Comparison of ENCODE assay signal across 31 cellular contexts in genomic region chr13:36831291-36831690, GRCh38.
"Had no signal": no experiment of that assay in that cellular context is flagged by ENCODE, and none has a peak within 500 bp of the region (broad histone marks: within the 10 kb centered on the region; RNA-seq: fewer than 3 reads in every experiment).

No MANE protein-coding gene starts in this region.

- H3K27me3 ChIP-seq: adrenal gland, ascending aorta, body of pancreas, brain microvascular endothelial cell, breast epithelium, cardiac muscle cell had no signal

- H3K4me3 ChIP-seq: adrenal gland, ascending aorta, body of pancreas, breast epithelium, cardiac muscle cell had no signal

- DNase-seq: activated effector memory CD4-positive, alpha-beta T cell treated with anti-CD3 and anti-CD28 coated beads, Interleukin-2, amount 50 U/mL, for 16 hours; activated effector memory CD4-positive, alpha-beta T cell treated with Interleukin-2 at 50 U/mL for 16 hours; activated gamma-delta T cell; activated gamma-delta T cell treated with Interleukin-2 at 50 U/mL for 16 hours; activated naive CD4-positive, alpha-beta T cell; activated naive CD4-positive, alpha-beta T cell treated with anti-CD3 and anti-CD28 coated beads for 36 hours; activated naive CD4-positive, alpha-beta T cell treated with anti-CD3 and anti-CD28 coated beads, Interleukin-2, amount 10 ng/mL, durations not matched to agents 7 days and 5 days; activated naive CD4-positive, alpha-beta T cell treated with anti-CD3 and anti-CD28 coated beads, Interleukin-2, amount 50 U/mL, for 16 hours; activated naive CD4-positive, alpha-beta T cell treated with Interleukin-2 at 50 U/mL for 16 hours; activated naive CD8-positive, alpha-beta T cell treated with anti-CD3 and anti-CD28 coated beads for 36 hours; activated naive CD8-positive, alpha-beta T cell treated with anti-CD3 and anti-CD28 coated beads, Interleukin-2, amount 10 ng/mL, durations not matched to agents 7 days and 5 days; activated naive CD8-positive, alpha-beta T cell treated with anti-CD3 and anti-CD28 coated beads, Interleukin-2, amount 50 U/mL, for 24 hours; activated T-cell treated with anti-CD3 and anti-CD28 coated beads for 4 hours; activated T-cell treated with anti-CD3 and anti-CD28 coated beads, Interleukin-2, amount 50 U/mL, for 1 hour; activated T-cell treated with anti-CD3 and anti-CD28 coated beads, Interleukin-2, amount 50 U/mL, for 24 hours; activated T-cell treated with anti-CD3 and anti-CD28 coated beads, Interleukin-2, amount 50 U/mL, for 4 hours; activated T-cell treated with anti-CD3 and anti-CD28 coated beads, Interleukin-2, amount 50 U/mL, for 48 hours; activated T-cell treated with anti-CD3 and anti-CD28 coated beads, Interleukin-2, amount 50 U/mL, for 72 hours; adrenal gland; amniotic stem cell; amygdala; anterior cingulate cortex; aorta; body of pancreas; brain microvascular endothelial cell; central memory CD4-positive, alpha-beta T cell had no signal

- ATAC-seq: activated naive CD4-positive, alpha-beta T cell treated with anti-CD3 and anti-CD28 coated beads, Interleukin-2, amount 50 U/mL, for 72 hours; activated naive CD8-positive, alpha-beta T cell treated with anti-CD3 and anti-CD28 coated beads, Interleukin-2, amount 50 U/mL, for 24 hours; activated T-cell treated with anti-CD3 and anti-CD28 coated beads, Interleukin-2, amount 50 U/mL, for 4 hours; activated T-cell treated with anti-CD3 and anti-CD28 coated beads, Interleukin-2, amount 50 U/mL, for 72 hours; activated T-helper 17 cell treated with anti-CD3 and anti-CD28 coated beads, Interleukin-2, amount 50 U/mL, for 72 hours; body of pancreas had no signal

- H3K4me1 ChIP-seq: adrenal gland, ascending aorta, body of pancreas, breast epithelium had no signal

- H3K36me3 ChIP-seq: adrenal gland, brain microvascular endothelial cell, breast epithelium had no signal

- H3K27ac ChIP-seq: adrenal gland, ascending aorta, body of pancreas, brain microvascular endothelial cell, breast epithelium, cardiac muscle cell had no signal

- H3K9me3 ChIP-seq: adrenal gland, ascending aorta, body of pancreas, breast epithelium had no signal
